Comparison of ENCODE assay signal across 8 cellular contexts in genomic region chr1:82722608-82723007, GRCh38.
"Had no signal": no experiment of that assay in that cellular context is flagged by ENCODE, and none has a peak within 500 bp of the region (broad histone marks: within the 10 kb centered on the region; RNA-seq: fewer than 3 reads in every experiment).

No MANE protein-coding gene starts in this region.

- H3K4me1 ChIP-seq: HAP-1 had no signal

- H3K27ac ChIP-seq: GM23248 had no signal

- H3K36me3 ChIP-seq: HAP-1 had no signal

- H3K9me3 ChIP-seq: HAP-1 had no signal

- H3K9ac ChIP-seq: GM23248 had no signal

- H3K4me3 ChIP-seq: GM23248, HAP-1 had no signal

- FAIRE-seq: HTR-8/SVneo had no signal

- H2AFZ ChIP-seq: GM23248 had no signal

- ATAC-seq: HCT116 had no signal

- DNase-seq: GM23248, GOT3, H7, HFFc6, KBM-7 had no signal
